10 cellular contexts compared by ENCODE assay signal in the genomic region with DNA sequence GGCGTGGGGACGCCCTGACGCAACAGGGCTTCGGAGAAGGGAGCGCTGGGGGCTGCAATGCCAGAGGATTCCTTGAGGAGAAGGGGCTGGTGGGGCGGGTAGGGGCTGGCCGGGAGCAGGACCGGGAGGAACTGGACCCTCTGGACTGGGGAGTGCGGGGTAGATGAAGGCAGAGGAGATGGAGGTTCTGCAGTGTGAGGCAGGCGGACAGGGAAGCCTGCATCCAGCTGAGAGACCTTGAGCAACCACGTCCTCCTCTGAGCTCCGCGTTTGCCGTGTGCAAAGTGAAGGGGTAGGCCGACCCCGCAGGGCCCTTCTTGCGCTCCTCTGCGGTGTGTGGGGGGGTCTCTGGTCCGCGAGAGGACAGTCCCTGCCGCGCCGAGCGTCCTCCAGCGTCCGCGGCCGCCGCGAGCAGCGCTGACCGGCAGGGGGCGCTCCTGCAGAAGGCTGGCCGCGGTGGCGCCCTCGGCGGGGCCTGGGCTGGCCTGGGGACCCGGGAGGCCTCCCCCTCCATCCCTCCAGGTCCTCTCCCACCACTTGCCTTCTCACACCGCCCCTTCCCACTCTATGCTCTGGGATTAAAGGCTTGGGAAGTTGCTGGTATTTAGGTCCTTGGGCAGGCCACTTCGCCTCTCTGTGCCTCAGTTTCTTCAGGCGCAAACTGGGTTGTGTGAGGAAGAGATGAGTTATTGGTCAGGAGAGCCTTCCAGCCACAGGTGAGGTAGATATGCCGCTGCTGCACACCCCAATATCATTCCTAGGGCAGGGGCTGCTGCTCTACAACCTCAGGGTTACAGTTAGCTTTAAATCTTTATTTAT. TPM values are rescaled to one million over a fixed set of nuclear protein-coding genes. Genes with fewer than 3 reads are reported as not detected.
A peak's percentile ranks its signal among the peaks of the same experiment; 100 is the strongest.
DNase-seq lines count a peak whose midpoint lies in the region; ATAC-seq and TF ChIP-seq lines count a peak whose summit lies in the region.
"Had no signal": no experiment of that assay in that cellular context is flagged by ENCODE, and none has a peak within 500 bp of the region (broad histone marks: within the 10 kb centered on the region; RNA-seq: fewer than 3 reads in every experiment).

No MANE protein-coding gene starts in this region.

- no peaks in the 10 kb centered on the region for H3K36me3 ChIP-seq in RWPE2 (ENCODE audit: low read depth)

- no peak overlapping the region for H3K27ac ChIP-seq in RWPE2 (ENCODE audit: poor library complexity, severe bottlenecking)

- peaks cover 8% of the 10 kb centered on the region for H3K27me3 ChIP-seq in RWPE2 (ENCODE audit: insufficient read depth, poor library complexity, severe bottlenecking)

- peaks cover 2% of the 10 kb centered on the region for H3K9me3 ChIP-seq in RWPE2 (ENCODE audit: severe bottlenecking)

- ATAC-seq in RWPE2 (ENCODE audit: low read depth) (peak; percentile 25; the same call in 1 of the 3 replicates), GM18519 (IDR thresholded peaks at IDR 0.05; ENCODE audit: low FRiP score, unreplicated experiment) (no peak)

- H3K4me3 ChIP-seq in RWPE2 (ENCODE audit: severe bottlenecking) (no peak overlapping the region), fibroblast of villous mesenchyme (ENCODE audit: low read depth, low read length) (peak overlapping the region; percentile 27), retinal pigment epithelial cell (ENCODE audit: low read length) (peak overlapping the region; percentile 12)

- DNase-seq in RWPE2 (ENCODE audit: low spot score) (no peak), fibroblast of villous mesenchyme (ENCODE audit: low read depth) (no peak), retinal pigment epithelial cell (ENCODE audit: low read depth) (no peak), COR-L47 (lab: John Stamatoyannopoulos, UW) (no peak), NOMO-1 treated with DMSO at 0.1 percent for 48 hours (lab: John Stamatoyannopoulos, UW; ENCODE audit: unreplicated experiment) (no peak), medulla oblongata (ENCODE audit: extremely low spot score) (no peak)
- DNase-seq: stimulated activated naive B cell treated with anti-CD40 and anti-IgM and Interleukin-4, amounts not matched to agents 10 μg/mL and 1 μg/mL and 100 μg/mL, for 72 hours had no signal

- H3K4me1 ChIP-seq in RWPE2 (ENCODE audit: insufficient read depth, poor library complexity, severe bottlenecking), result no peaks in the 10 kb centered on the region

- peak; percentile 56; the same call in 2 of the 3 replicates for TF ChIP-seq CTCF in GM12872 (IDR thresholded peaks at IDR 0.05; ENCODE audit: insufficient read depth, low read depth, low read length)
- TF ChIP-seq CTCF in RWPE2 (IDR thresholded peaks at IDR 0.05; ENCODE audit: poor library complexity, severe bottlenecking), result peak; percentile 80
- TF ChIP-seq CTCF in fibroblast of villous mesenchyme (IDR thresholded peaks at IDR 0.05; ENCODE audit: insufficient read depth, low read depth, low read length), result peak; percentile 68
- peak; percentile 59 for TF ChIP-seq CTCF in retinal pigment epithelial cell (conservative IDR thresholded peaks at IDR 0.05; ENCODE audit: low read depth, low read length)

RNA-seq across cellular contexts. Expression of a gene that starts 9.6 kb away (rescaled TPM):
- total RNA-seq in fibroblast of villous mesenchyme, result under 0.01 TPM in 1 of 2 replicates, not detected in the other
- total RNA-seq: LHCN-M2 had no signal

RNA-seq across cellular contexts. Expression of a gene that starts 23.3 kb away (rescaled TPM):
- total RNA-seq in fibroblast of villous mesenchyme, result 0.97 and 2.2 TPM in 2 replicates
